In the genomic region with DNA sequence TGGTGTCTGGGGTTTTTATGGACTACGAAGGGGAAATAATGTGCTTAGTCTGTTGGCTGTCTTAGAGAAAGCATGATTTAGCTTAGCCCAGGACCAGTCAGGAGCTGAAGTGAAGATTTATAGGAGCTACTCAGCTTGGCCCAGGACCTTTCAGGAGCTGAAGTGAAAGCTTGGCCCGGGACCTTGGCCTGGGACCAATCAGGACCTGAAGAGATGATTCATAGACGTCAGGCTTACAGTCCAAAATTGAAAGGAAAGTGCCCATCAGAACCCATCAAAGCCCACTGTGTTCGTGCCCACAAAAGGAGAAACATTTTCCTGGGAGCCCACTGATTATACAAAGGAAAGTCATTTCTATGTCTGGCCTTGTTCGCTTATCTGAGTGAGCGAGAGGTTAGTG, we compare ENCODE assay signal across 15 cellular contexts. TPM values are rescaled to one million over a fixed set of nuclear protein-coding genes. Genes with fewer than 3 reads are reported as not detected.
A peak's percentile ranks its signal among the peaks of the same experiment; 100 is the strongest.
DNase-seq lines count a peak whose midpoint lies in the region; ATAC-seq, FAIRE-seq and TF ChIP-seq lines count a peak whose summit lies in the region.
"Had no signal": no experiment of that assay in that cellular context is flagged by ENCODE, and none has a peak within 500 bp of the region (broad histone marks: within the 10 kb centered on the region; RNA-seq: fewer than 3 reads in every experiment).

No MANE protein-coding gene starts in this region.

- POLR2A ChIA-PET in naive thymus-derived CD8-positive, alpha-beta T cell (lab: Charles Lee): no interaction called here

- H3K4me2 ChIP-seq in astrocyte (ENCODE audit: low read length): peak overlapping the region; percentile 67
- peak overlapping the region; percentile 18 for H3K4me2 ChIP-seq in keratinocyte (ENCODE audit: control insufficient read depth, extremely low read depth, insufficient read depth, low read depth, low read length)

- H3K27ac ChIP-seq in left ventricle myocardium inferior (replicated peaks) (peak overlapping the region; percentile 8), astrocyte (ENCODE audit: low read depth, low read length) (no peak overlapping the region), keratinocyte (ENCODE audit: control insufficient read depth, insufficient read depth, low read length) (no peak overlapping the region), SJCRH30 (no peak overlapping the region)
- H3K27ac ChIP-seq: upper lobe of right lung had no signal

- no peak overlapping the region for H3K27ac Mint-ChIP-seq in astrocyte (ENCODE audit: unreplicated experiment)
- H3K27ac Mint-ChIP-seq in naive thymus-derived CD8-positive, alpha-beta T cell: no peak overlapping the region
- H3K27ac Mint-ChIP-seq: activated CD8-positive, alpha-beta memory T cell treated with anti-CD3 and anti-CD28 coated beads, Interleukin-2, amount 10 ng/mL, durations not matched to agents 7 days and 5 days; activated naive CD4-positive, alpha-beta T cell treated with anti-CD3 and anti-CD28 coated beads for 36 hours had no signal

- TF ChIP-seq CTCF in left ventricle myocardium inferior (IDR thresholded peaks at IDR 0.05; ENCODE audit: borderline replicate concordance) (no peak), astrocyte (IDR thresholded peaks at IDR 0.05; ENCODE audit: insufficient read depth, low read depth, low read length) (no peak), keratinocyte (optimal IDR thresholded peaks at IDR 0.05 in 1 of 3, IDR thresholded peaks at IDR 0.05 in 1 of 3, conservative IDR thresholded peaks at IDR 0.05 in 1 of 3; ENCODE audit: extremely low read depth in 1 of 3, insufficient read depth in 2 of 3, low read length in 3 of 3) (no peak)

- peaks cover 21% of the 10 kb centered on the region for H3K4me1 ChIP-seq in left ventricle myocardium inferior
- H3K4me1 ChIP-seq in astrocyte (ENCODE audit: insufficient read depth, low read length): peaks cover 28% of the 10 kb centered on the region
- peaks cover 30% of the 10 kb centered on the region for H3K4me1 ChIP-seq in keratinocyte (ENCODE audit: control insufficient read depth, extremely low read depth, insufficient read depth, low read length)
- peaks cover 2% of the 10 kb centered on the region; the same call in 1 of the 2 replicates for H3K4me1 ChIP-seq in SJCRH30

- peaks cover 6% of the 10 kb centered on the region for H3K79me2 ChIP-seq in astrocyte (ENCODE audit: insufficient read depth, low read length)
- peaks cover 4% of the 10 kb centered on the region for H3K79me2 ChIP-seq in keratinocyte (ENCODE audit: control insufficient read depth, insufficient read depth, low read length)

- dilution Hi-C loops in keratinocyte (cut with MboI; ENCODE audit: extremely low pct_ligation_motif_present, low sequenced_read_pairs): no loop called here

- peak overlapping the region; percentile 15 for H2AFZ ChIP-seq in astrocyte (ENCODE audit: low read depth, low read length)
- no peak overlapping the region for H2AFZ ChIP-seq in keratinocyte (ENCODE audit: control insufficient read depth, low read length)

- peak; percentile 24 for DNase-seq in left ventricle myocardium inferior
- no peak for DNase-seq in Right ventricle myocardium superior
- peak; percentile 31 for DNase-seq in astrocyte (ENCODE audit: low read depth)
- DNase-seq in keratinocyte (ENCODE audit: low read depth, low spot score): no peak
- no peak for DNase-seq in naive thymus-derived CD8-positive, alpha-beta T cell
- no peak for DNase-seq in SJCRH30
- no peak for DNase-seq in activated effector memory CD4-positive, alpha-beta T cell treated with Interleukin-2 at 50 U/mL for 16 hours
- DNase-seq in GM19239 (ENCODE audit: insufficient read length, low spot score): no peak
- DNase-seq: activated CD8-positive, alpha-beta memory T cell treated with anti-CD3 and anti-CD28 coated beads, Interleukin-2, amount 10 ng/mL, durations not matched to agents 7 days and 5 days; activated naive CD4-positive, alpha-beta T cell treated with anti-CD3 and anti-CD28 coated beads for 36 hours; glutamatergic neuron; upper lobe of right lung had no signal

- H3K4me3 ChIP-seq in left ventricle myocardium inferior (no peak overlapping the region), astrocyte (ENCODE audit: insufficient read depth, low read depth, low read length) (no peak overlapping the region), keratinocyte (ENCODE audit: control insufficient read depth in 2 of 3, extremely low read depth in 1 of 3, insufficient read depth in 2 of 3, low read depth in 1 of 3, low read length in 3 of 3) (no peak overlapping the region), SJCRH30 (no peak overlapping the region)
- H3K4me3 ChIP-seq: upper lobe of right lung had no signal

- H3K36me3 ChIP-seq in left ventricle myocardium inferior (no peaks in the 10 kb centered on the region), astrocyte (ENCODE audit: insufficient read depth, low read length) (no peaks in the 10 kb centered on the region), keratinocyte (ENCODE audit: control insufficient read depth in 2 of 2, extremely low read depth in 1 of 2, insufficient read depth in 2 of 2, low read length in 2 of 2) (peaks cover 0 to 10% of the 10 kb centered on the region in 2 experiments), SJCRH30 (no peaks in the 10 kb centered on the region)
- H3K36me3 ChIP-seq: upper lobe of right lung had no signal

- no peak for FAIRE-seq in astrocyte (lab: Jason Lieb, UNC)
- FAIRE-seq in keratinocyte (lab: Jason Lieb, UNC): no peak
- no peak for FAIRE-seq in GM19239 (lab: Jason Lieb, UNC)
- FAIRE-seq: D721Med, H54 had no signal

- ATAC-seq in Right ventricle myocardium superior (ENCODE audit: poor library complexity): no peak
- ATAC-seq in naive thymus-derived CD8-positive, alpha-beta T cell: no peak
- ATAC-seq: activated CD8-positive, alpha-beta memory T cell treated with anti-CD3 and anti-CD28 coated beads, Interleukin-2, amount 10 ng/mL, durations not matched to agents 7 days and 5 days; upper lobe of right lung had no signal

- no peaks in the 10 kb centered on the region for H4K20me1 ChIP-seq in astrocyte (ENCODE audit: insufficient read depth, low read length)
- H4K20me1 ChIP-seq in keratinocyte (ENCODE audit: control insufficient read depth, extremely low read depth, insufficient read depth, low read length): no peaks in the 10 kb centered on the region

- peaks cover 30% of the 10 kb centered on the region for H3K9me3 Mint-ChIP-seq in astrocyte (ENCODE audit: unreplicated experiment)
- peaks cover 0 to 21% (median 10%) of the 10 kb centered on the region in 9 donors for H3K9me3 Mint-ChIP-seq in naive thymus-derived CD8-positive, alpha-beta T cell

- H3K27me3 ChIP-seq in left ventricle myocardium inferior (ENCODE audit: low read depth) (peaks cover 6% of the 10 kb centered on the region), astrocyte (ENCODE audit: insufficient read depth, low read length) (no peaks in the 10 kb centered on the region), keratinocyte (ENCODE audit: control insufficient read depth, extremely low read depth, insufficient read depth, low read length) (no peaks in the 10 kb centered on the region), SJCRH30 (no peaks in the 10 kb centered on the region)
- H3K27me3 ChIP-seq: upper lobe of right lung had no signal

- no peak overlapping the region for H3K4me3 Mint-ChIP-seq in astrocyte (ENCODE audit: unreplicated experiment)
- H3K4me3 Mint-ChIP-seq in naive thymus-derived CD8-positive, alpha-beta T cell: no peak overlapping the region
- H3K4me3 Mint-ChIP-seq: activated CD8-positive, alpha-beta memory T cell treated with anti-CD3 and anti-CD28 coated beads, Interleukin-2, amount 10 ng/mL, durations not matched to agents 7 days and 5 days; activated naive CD4-positive, alpha-beta T cell treated with anti-CD3 and anti-CD28 coated beads for 36 hours; central memory CD8-positive, alpha-beta T cell had no signal

- intact Hi-C loops in left ventricle myocardium inferior (cut with micrococcal nuclease): no loop called here
- intact Hi-C loops in Right ventricle myocardium superior (cut with DNase I): no loop called here

- peaks cover 21% of the 10 kb centered on the region for H3K36me3 Mint-ChIP-seq in astrocyte (ENCODE audit: low read depth, unreplicated experiment)
- H3K36me3 Mint-ChIP-seq in naive thymus-derived CD8-positive, alpha-beta T cell: peaks cover 0 to 20% (median 14%) of the 10 kb centered on the region in 3 donors

- H3K9ac ChIP-seq in astrocyte (ENCODE audit: low read length): no peak overlapping the region
- no peak overlapping the region for H3K9ac ChIP-seq in keratinocyte (ENCODE audit: control insufficient read depth, extremely low read depth, insufficient read depth, low read length)

- H3K9me1 ChIP-seq in keratinocyte (ENCODE audit: control insufficient read depth, extremely low read depth, insufficient read depth, low read length): no peaks in the 10 kb centered on the region

- no peaks in the 10 kb centered on the region for H3K27me3 Mint-ChIP-seq in astrocyte (ENCODE audit: low read depth, unreplicated experiment)
- peaks cover 0 to 6% (median 0%) of the 10 kb centered on the region in 5 donors for H3K27me3 Mint-ChIP-seq in naive thymus-derived CD8-positive, alpha-beta T cell
- H3K27me3 Mint-ChIP-seq: central memory CD8-positive, alpha-beta T cell had no signal

- H3K9me3 ChIP-seq in left ventricle myocardium inferior (replicated peaks): peaks cover 27% of the 10 kb centered on the region
- H3K9me3 ChIP-seq in astrocyte (ENCODE audit: insufficient read depth, low read depth, low read length): peaks cover 6% of the 10 kb centered on the region
- H3K9me3 ChIP-seq in keratinocyte (ENCODE audit: control insufficient read depth, low read depth, low read length): peaks cover 5% of the 10 kb centered on the region
- H3K9me3 ChIP-seq in SJCRH30 (replicated peaks): peaks cover 17% of the 10 kb centered on the region
- H3K9me3 ChIP-seq: upper lobe of right lung had no signal

- H3K4me1 Mint-ChIP-seq in astrocyte (ENCODE audit: low read depth, unreplicated experiment): peaks cover 10% of the 10 kb centered on the region
- H3K4me1 Mint-ChIP-seq in naive thymus-derived CD8-positive, alpha-beta T cell: peaks cover 0 to 4% (median under 1%) of the 10 kb centered on the region in 4 donors
- H3K4me1 Mint-ChIP-seq: activated CD8-positive, alpha-beta memory T cell treated with anti-CD3 and anti-CD28 coated beads, Interleukin-2, amount 10 ng/mL, durations not matched to agents 7 days and 5 days; central memory CD8-positive, alpha-beta T cell had no signal

RNA-seq across cellular contexts. Expression of gene MSTO1, which starts 35.6 kb away (rescaled TPM):
- 13.1 TPM for total RNA-seq in left ventricle myocardium inferior
- 9.7 TPM for total RNA-seq in Right ventricle myocardium superior
- total RNA-seq in astrocyte: 41.5 and 45.1 TPM in 2 replicates
- 25.4 to 41.1 TPM (median 30.5 TPM) in 3 replicates for polyA plus RNA-seq in keratinocyte
- polyA plus RNA-seq in keratinocyte (2011; ENCODE audit: low read depth): 10.1 TPM
- 22.3 and 23.0 TPM in 2 replicates for polyA plus RNA-seq in keratinocyte (2011; cell fraction: cytosol; rRNA removed)
- polyA plus RNA-seq in keratinocyte (2011; cell fraction: nucleus; rRNA removed): 78.4 and 94.8 TPM in 2 replicates
- polyA plus RNA-seq in keratinocyte (2012; ENCODE audit: low replicate concordance): 22.1 and 44.4 TPM in 2 replicates
- polyA minus RNA-seq in keratinocyte: 39.8 to 71.2 TPM (median 42.2 TPM) in 3 replicates
- 19.4 TPM for polyA minus RNA-seq in keratinocyte (2011; cell fraction: cytosol; rRNA and poly(A)+ RNA removed)
- polyA minus RNA-seq in keratinocyte (2011; cell fraction: nucleus; rRNA and poly(A)+ RNA removed): 32.3 and 42.7 TPM in 2 replicates
- 100 to 1,000 TPM; 101 to 108 TPM for total RNA-seq in naive thymus-derived CD8-positive, alpha-beta T cell
- 10 to 100 TPM; 10.4 to 22.4 (median 13.7) TPM for polyA plus RNA-seq in naive thymus-derived CD8-positive, alpha-beta T cell
- 21.2 and 23.1 TPM in 2 replicates for total RNA-seq in SJCRH30 (2014; rRNA removed; shearing (Covaris generic))

RNA-seq across cellular contexts. Expression of gene YY1AP1, which starts 42.9 kb away (rescaled TPM):
- total RNA-seq in left ventricle myocardium inferior (60.2 TPM), Right ventricle myocardium superior (59.9 TPM), astrocyte (40.0 and 42.3 TPM in 2 replicates)
- polyA plus RNA-seq in keratinocyte: 33.0 to 79.1 TPM (median 45.2 TPM) in 3 replicates
- polyA plus RNA-seq in keratinocyte (2011; ENCODE audit: low read depth): 115 TPM
- polyA plus RNA-seq in keratinocyte (2011; cell fraction: cytosol; rRNA removed): 31.9 and 43.7 TPM in 2 replicates
- 49.0 and 54.0 TPM in 2 replicates for polyA plus RNA-seq in keratinocyte (2011; cell fraction: nucleus; rRNA removed)
- polyA plus RNA-seq in keratinocyte (2012; ENCODE audit: low replicate concordance): 29.2 and 35.9 TPM in 2 replicates
- polyA minus RNA-seq in keratinocyte: 36.3 to 49.5 TPM (median 40.4 TPM) in 3 replicates
- polyA minus RNA-seq in keratinocyte (2011; cell fraction: cytosol; rRNA and poly(A)+ RNA removed): 23.0 TPM
- 14.6 and 19.9 TPM in 2 replicates for polyA minus RNA-seq in keratinocyte (2011; cell fraction: nucleus; rRNA and poly(A)+ RNA removed)
- 100 to 1,000 TPM; 113 to 130 TPM for total RNA-seq in naive thymus-derived CD8-positive, alpha-beta T cell
- 10 to 100 TPM; 24.1 to 50.5 (median 30.0) TPM for polyA plus RNA-seq in naive thymus-derived CD8-positive, alpha-beta T cell
- total RNA-seq in SJCRH30 (2014; rRNA removed; shearing (Covaris generic)): 38.9 TPM in 2 replicates

RNA-seq across cellular contexts. Expression of gene DAP3, which starts 43.2 kb away (rescaled TPM):
- total RNA-seq in left ventricle myocardium inferior: 107 TPM
- 113 TPM for total RNA-seq in Right ventricle myocardium superior
- 101 and 108 TPM in 2 replicates for total RNA-seq in astrocyte
- polyA plus RNA-seq in keratinocyte: 160 to 210 TPM (median 203 TPM) in 3 replicates
- 113 TPM for polyA plus RNA-seq in keratinocyte (2011; ENCODE audit: low read depth)
- 114 and 158 TPM in 2 replicates for polyA plus RNA-seq in keratinocyte (2011; cell fraction: cytosol; rRNA removed)
- polyA plus RNA-seq in keratinocyte (2011; cell fraction: nucleus; rRNA removed): 195 and 227 TPM in 2 replicates
- polyA plus RNA-seq in keratinocyte (2012; ENCODE audit: low replicate concordance): 107 and 153 TPM in 2 replicates
- polyA minus RNA-seq in keratinocyte: 81.6 to 167 TPM (median 162 TPM) in 3 replicates
- polyA minus RNA-seq in keratinocyte (2011; cell fraction: cytosol; rRNA and poly(A)+ RNA removed): 102 TPM
- 80.3 and 122 TPM in 2 replicates for polyA minus RNA-seq in keratinocyte (2011; cell fraction: nucleus; rRNA and poly(A)+ RNA removed)
- 100 to 1,000 TPM; 150 to 162 TPM for total RNA-seq in naive thymus-derived CD8-positive, alpha-beta T cell
- polyA plus RNA-seq in naive thymus-derived CD8-positive, alpha-beta T cell: 100 to 1,000 TPM; 111 to 129 (median 114) TPM
- 75.4 and 89.3 TPM in 2 replicates for total RNA-seq in SJCRH30 (2014; rRNA removed; shearing (Covaris generic))

Comparison
In these comparisons a context has a peak if more than half of its experiments do, and no peak if none do; other contexts are left out.
1. DNase-seq: peak in left ventricle myocardium inferior (single experiment) and astrocyte (single experiment); none in Right ventricle myocardium superior (single experiment), keratinocyte (single experiment), naive thymus-derived CD8-positive, alpha-beta T cell (0 of 10), SJCRH30 (0 of 2), activated effector memory CD4-positive, alpha-beta T cell treated with Interleukin-2 at 50 U/mL for 16 hours (single experiment) and GM19239 (single experiment).